Comparison of ENCODE assay signal across 1 cellular context in the genomic region with DNA sequence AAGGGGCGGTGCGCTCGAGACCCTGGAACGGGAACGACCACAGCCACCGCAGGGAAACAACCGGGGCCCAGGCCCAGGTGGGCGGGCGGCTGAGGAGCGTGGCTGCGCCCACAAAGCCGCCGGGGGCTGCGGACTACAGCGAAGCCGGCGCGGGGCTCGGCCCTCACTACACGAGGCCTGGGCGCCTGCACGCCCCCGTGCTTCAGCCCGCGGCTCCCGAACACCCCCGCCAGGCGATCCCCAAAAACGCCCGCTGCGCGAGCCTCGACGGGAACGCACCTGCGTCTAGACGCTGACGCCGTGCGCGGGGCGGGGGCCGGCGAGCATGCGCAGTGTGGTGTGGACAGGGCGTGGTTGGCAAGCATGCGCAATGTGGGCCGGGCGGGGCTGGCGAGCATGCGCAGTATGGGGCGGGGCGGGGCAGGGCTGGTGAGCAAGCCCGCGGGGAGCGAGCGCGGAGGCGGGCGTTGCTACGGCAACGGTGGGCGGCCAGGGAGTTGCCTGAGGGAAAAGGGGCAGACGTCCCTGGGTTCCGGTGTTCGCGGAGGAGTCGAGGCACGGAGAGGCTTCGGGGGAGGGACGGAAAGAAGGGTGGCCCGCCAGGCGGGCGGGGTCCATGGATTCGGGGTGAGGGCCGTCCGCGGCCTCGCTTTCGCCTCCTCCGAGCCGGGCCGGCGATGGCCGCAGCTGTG.
TF ChIP-seq lines count a peak whose summit lies in the region.

RNF32 (plus strand) TSS at position 518 of the 692 bp plus-strand sequence. CDS start 3,104 bp downstream, outside the sequence.

TF ChIP-seq in K562, 482 proteins besides CTCF, POLR2A, EP300 and RAD21 (continued from another document and continues in another):
- TF ChIP-seq ZFX (CRISPR knock-in tag; IDR thresholded peaks at IDR 0.05) (peak; percentile 94), ATF2 (CRISPR knock-in tag; IDR thresholded peaks at IDR 0.05) (peak; percentile 75; the same call in 1 of the 2 replicates), NKRF (IDR thresholded peaks at IDR 0.05; ENCODE audit: borderline replicate concordance) (peak; percentile 72; the same call in 1 of the 2 replicates), FUS (optimal IDR thresholded peaks at IDR 0.05; ENCODE audit: low read depth, low read length) (peak; percentile 85), BRD4 (IDR thresholded peaks at IDR 0.05) (peak; percentile 98), CAMTA2 (CRISPR knock-in tag; conservative IDR thresholded peaks at IDR 0.05) (0 out of 2 replicates have a peak, but pooled peaks have one; percentile 41), PRPF4 (IDR thresholded peaks at IDR 0.05; ENCODE audit: insufficient read depth, low read depth, low read length, poor library complexity, severe bottlenecking) (peak; percentile 37), ATF3 (IDR thresholded peaks at IDR 0.05) (no peak; the same call in 1 of the 2 replicates), ATF3 (CRISPR knock-in tag; conservative IDR thresholded peaks at IDR 0.05) (peak; percentile 81), ZNF431 (CRISPR knock-in tag; IDR thresholded peaks at IDR 0.05) (peak; percentile 84), STAG1 (CRISPR knock-in tag; IDR thresholded peaks at IDR 0.05; ENCODE audit: borderline replicate concordance) (peak; percentile 61; the same call in 1 of the 2 replicates), POU5F1 (IDR thresholded peaks at IDR 0.05; ENCODE audit: borderline replicate concordance, low read depth, low read length, partially characterized antibody) (peak; percentile 83), SRF (CRISPR knock-in tag; IDR thresholded peaks at IDR 0.05) (peak in 1 of 2 experiments; percentile 44; a peak in 1 of 4 replicates), DMBX1 (CRISPR knock-in tag; IDR thresholded peaks at IDR 0.05; ENCODE audit: borderline replicate concordance) (peak; percentile 47; the same call in 1 of the 2 replicates), JUN (IDR thresholded peaks at IDR 0.05; ENCODE audit: borderline replicate concordance, low read depth, low read length) (peak; percentile 61; the same call in 1 of the 2 replicates), JUN (CRISPR knock-in tag; IDR thresholded peaks at IDR 0.05; ENCODE audit: borderline replicate concordance) (peak; percentile 97), RBFOX2 (IDR thresholded peaks at IDR 0.05; ENCODE audit: low read depth, low read length) (peak; percentile 95), EHMT2 (IDR thresholded peaks at IDR 0.05) (no peak), HBP1 (CRISPR knock-in tag; IDR thresholded peaks at IDR 0.05) (peak; percentile 44; the same call in 1 of the 2 replicates), SRSF3 (IDR thresholded peaks at IDR 0.05; ENCODE audit: insufficient read depth, low read length) (peak; percentile 91; the same call in 1 of the 2 replicates), AFF4 (CRISPR knock-in tag; IDR thresholded peaks at IDR 0.05) (peak; percentile 98), HES1 (IDR thresholded peaks at IDR 0.05; ENCODE audit: low read depth) (no peak), ZFPM2 (CRISPR knock-in tag; IDR thresholded peaks at IDR 0.05) (0 out of 2 replicates have a peak, but pooled peaks have one; percentile 40), HDAC8 (tag; IDR thresholded peaks at IDR 0.05) (peak; percentile 82; the same call in 1 of the 2 replicates), CHD2 (IDR thresholded peaks at IDR 0.05; ENCODE audit: low read depth, low read length) (peak; percentile 56), KAT7 (CRISPR knock-in tag; IDR thresholded peaks at IDR 0.05; ENCODE audit: borderline replicate concordance) (peak; percentile 87; the same call in 1 of the 2 replicates), CEBPG (CRISPR knock-in tag; IDR thresholded peaks at IDR 0.05) (peak; percentile 61), CEBPG (tag; conservative IDR thresholded peaks at IDR 0.05 in 1 of 2, IDR thresholded peaks at IDR 0.05 in 1 of 2) (no peak), ZNF146 (CRISPR knock-in tag; IDR thresholded peaks at IDR 0.05; ENCODE audit: unreplicated experiment) (peak; percentile 8), HCFC1 (IDR thresholded peaks at IDR 0.05; ENCODE audit: low read depth, low read length) (peak; percentile 37), HSF4 (CRISPR knock-in tag; IDR thresholded peaks at IDR 0.05; ENCODE audit: borderline replicate concordance) (peak; percentile 69; the same call in 1 of the 2 replicates)
- TF ChIP-seq, protein P1, sequence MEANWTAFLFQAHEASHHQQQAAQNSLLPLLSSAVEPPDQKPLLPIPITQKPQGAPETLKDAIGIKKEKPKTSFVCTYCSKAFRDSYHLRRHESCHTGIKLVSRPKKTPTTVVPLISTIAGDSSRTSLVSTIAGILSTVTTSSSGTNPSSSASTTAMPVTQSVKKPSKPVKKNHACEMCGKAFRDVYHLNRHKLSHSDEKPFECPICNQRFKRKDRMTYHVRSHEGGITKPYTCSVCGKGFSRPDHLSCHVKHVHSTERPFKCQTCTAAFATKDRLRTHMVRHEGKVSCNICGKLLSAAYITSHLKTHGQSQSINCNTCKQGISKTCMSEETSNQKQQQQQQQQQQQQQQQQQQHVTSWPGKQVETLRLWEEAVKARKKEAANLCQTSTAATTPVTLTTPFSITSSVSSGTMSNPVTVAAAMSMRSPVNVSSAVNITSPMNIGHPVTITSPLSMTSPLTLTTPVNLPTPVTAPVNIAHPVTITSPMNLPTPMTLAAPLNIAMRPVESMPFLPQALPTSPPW (CRISPR knock-in tag; IDR thresholded peaks at IDR 0.05): peak; percentile 96
- TF ChIP-seq, protein P2, sequence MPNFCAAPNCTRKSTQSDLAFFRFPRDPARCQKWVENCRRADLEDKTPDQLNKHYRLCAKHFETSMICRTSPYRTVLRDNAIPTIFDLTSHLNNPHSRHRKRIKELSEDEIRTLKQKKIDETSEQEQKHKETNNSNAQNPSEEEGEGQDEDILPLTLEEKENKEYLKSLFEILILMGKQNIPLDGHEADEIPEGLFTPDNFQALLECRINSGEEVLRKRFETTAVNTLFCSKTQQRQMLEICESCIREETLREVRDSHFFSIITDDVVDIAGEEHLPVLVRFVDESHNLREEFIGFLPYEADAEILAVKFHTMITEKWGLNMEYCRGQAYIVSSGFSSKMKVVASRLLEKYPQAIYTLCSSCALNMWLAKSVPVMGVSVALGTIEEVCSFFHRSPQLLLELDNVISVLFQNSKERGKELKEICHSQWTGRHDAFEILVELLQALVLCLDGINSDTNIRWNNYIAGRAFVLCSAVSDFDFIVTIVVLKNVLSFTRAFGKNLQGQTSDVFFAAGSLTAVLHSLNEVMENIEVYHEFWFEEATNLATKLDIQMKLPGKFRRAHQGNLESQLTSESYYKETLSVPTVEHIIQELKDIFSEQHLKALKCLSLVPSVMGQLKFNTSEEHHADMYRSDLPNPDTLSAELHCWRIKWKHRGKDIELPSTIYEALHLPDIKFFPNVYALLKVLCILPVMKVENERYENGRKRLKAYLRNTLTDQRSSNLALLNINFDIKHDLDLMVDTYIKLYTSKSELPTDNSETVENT (CRISPR knock-in tag; IDR thresholded peaks at IDR 0.05): peak; percentile 86
- TF ChIP-seq, protein P3, sequence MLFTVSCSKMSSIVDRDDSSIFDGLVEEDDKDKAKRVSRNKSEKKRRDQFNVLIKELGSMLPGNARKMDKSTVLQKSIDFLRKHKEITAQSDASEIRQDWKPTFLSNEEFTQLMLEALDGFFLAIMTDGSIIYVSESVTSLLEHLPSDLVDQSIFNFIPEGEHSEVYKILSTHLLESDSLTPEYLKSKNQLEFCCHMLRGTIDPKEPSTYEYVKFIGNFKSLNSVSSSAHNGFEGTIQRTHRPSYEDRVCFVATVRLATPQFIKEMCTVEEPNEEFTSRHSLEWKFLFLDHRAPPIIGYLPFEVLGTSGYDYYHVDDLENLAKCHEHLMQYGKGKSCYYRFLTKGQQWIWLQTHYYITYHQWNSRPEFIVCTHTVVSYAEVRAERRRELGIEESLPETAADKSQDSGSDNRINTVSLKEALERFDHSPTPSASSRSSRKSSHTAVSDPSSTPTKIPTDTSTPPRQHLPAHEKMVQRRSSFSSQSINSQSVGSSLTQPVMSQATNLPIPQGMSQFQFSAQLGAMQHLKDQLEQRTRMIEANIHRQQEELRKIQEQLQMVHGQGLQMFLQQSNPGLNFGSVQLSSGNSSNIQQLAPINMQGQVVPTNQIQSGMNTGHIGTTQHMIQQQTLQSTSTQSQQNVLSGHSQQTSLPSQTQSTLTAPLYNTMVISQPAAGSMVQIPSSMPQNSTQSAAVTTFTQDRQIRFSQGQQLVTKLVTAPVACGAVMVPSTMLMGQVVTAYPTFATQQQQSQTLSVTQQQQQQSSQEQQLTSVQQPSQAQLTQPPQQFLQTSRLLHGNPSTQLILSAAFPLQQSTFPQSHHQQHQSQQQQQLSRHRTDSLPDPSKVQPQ (CRISPR knock-in tag; IDR thresholded peaks at IDR 0.05; ENCODE audit: borderline replicate concordance): no peak
- TF ChIP-seq, protein P4, sequence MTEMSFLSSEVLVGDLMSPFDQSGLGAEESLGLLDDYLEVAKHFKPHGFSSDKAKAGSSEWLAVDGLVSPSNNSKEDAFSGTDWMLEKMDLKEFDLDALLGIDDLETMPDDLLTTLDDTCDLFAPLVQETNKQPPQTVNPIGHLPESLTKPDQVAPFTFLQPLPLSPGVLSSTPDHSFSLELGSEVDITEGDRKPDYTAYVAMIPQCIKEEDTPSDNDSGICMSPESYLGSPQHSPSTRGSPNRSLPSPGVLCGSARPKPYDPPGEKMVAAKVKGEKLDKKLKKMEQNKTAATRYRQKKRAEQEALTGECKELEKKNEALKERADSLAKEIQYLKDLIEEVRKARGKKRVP (CRISPR knock-in tag; IDR thresholded peaks at IDR 0.05): peak; percentile 28; the same call in 1 of the 2 replicates
